Comparison of ENCODE assay signal across 13 cellular contexts in the genomic region with DNA sequence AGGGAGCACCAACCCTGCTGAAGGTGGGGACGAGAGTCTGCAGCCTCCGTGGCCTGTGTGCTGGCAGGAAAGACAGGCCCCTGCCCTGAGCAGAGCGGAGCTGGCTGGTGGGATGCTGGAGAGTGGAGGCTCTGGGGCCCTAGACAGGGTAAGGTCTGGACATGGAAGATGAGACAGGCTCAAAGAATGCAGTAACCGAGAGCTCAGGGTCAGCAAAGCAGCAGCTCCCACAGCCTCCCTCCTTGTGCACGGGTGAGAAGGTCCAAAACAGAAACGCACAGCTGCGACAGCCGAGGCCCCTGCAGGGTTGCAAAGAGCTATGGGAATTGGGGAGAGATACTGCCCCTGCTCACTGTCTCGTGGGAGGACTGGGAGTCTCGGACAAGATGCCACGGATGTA.
DNase-seq lines count a peak whose midpoint lies in the region; ATAC-seq and TF ChIP-seq lines count a peak whose summit lies in the region.
"Had no signal": no experiment of that assay in that cellular context is flagged by ENCODE, and none has a peak within 500 bp of the region (broad histone marks: within the 10 kb centered on the region; RNA-seq: fewer than 3 reads in every experiment).

No MANE protein-coding gene starts in this region.

- H3K36me3 ChIP-seq in BLaER1 treated with 17β-estradiol and CSF1 and Interleukin-3, amounts not matched to agents 10 nM and 100 nM = peaks cover 0 to 49% (median 14%) of the 10 kb centered on the region in 11 experiments; a peak in 13 of 22 replicates
- H3K36me3 ChIP-seq: prostate gland had no signal

- no peak for DNase-seq in RWPE1 (ENCODE audit: low spot score)
- peak; percentile 80 to 87 for DNase-seq in foreskin fibroblast
- peak; percentile 69 for DNase-seq in renal cortical epithelial cell (ENCODE audit: low read depth)
- no peak for DNase-seq in left colon
- no peak for DNase-seq in medulla oblongata (ENCODE audit: extremely low spot score)
- no peak for DNase-seq in SKM-1 (lab: John Stamatoyannopoulos, UW; ENCODE audit: unreplicated experiment)
- DNase-seq: activated CD4-positive, CD25-positive, alpha-beta regulatory T cell; activated effector memory CD4-positive, alpha-beta T cell treated with anti-CD3 and anti-CD28 coated beads, Interleukin-2, amount 50 U/mL, for 16 hours; effector CD4-positive, alpha-beta T cell; NCI-H2081 treated with DMSO at 0.1 percent for 48 hours had no signal

- POLR2A ChIA-PET in RWPE1 (lab: Yijun Ruan, JAX; ENCODE audit: low non-redundant PET) = no interaction called here

- CTCF ChIA-PET in RWPE1 (lab: Yijun Ruan, JAX) = interaction anchor here (0.6 kb wide), 1 partner anchor 156 kb away, joined by 3 read pairs; no protein-coding TSS in a partner anchor

- peak overlapping the region; percentile 80 to 89 (median 86) for H3K4me2 ChIP-seq in BLaER1 treated with 17β-estradiol and CSF1 and Interleukin-3, amounts not matched to agents 10 nM and 100 nM

- H3K4me1 ChIP-seq in BLaER1 treated with 17β-estradiol and CSF1 and Interleukin-3, amounts not matched to agents 10 nM and 100 nM = peaks cover 74 to 100% (median 88%) of the 10 kb centered on the region in 10 experiments
- H3K4me1 ChIP-seq: prostate gland had no signal

- intact Hi-C loops in left colon (cut with DNase I, micrococcal nuclease) = no loop called here

- no peak for TF ChIP-seq CTCF in RWPE1 (conservative IDR thresholded peaks at IDR 0.05; ENCODE audit: low read depth)
- no peak for TF ChIP-seq CTCF in foreskin fibroblast (IDR thresholded peaks at IDR 0.05; ENCODE audit: low read depth, low read length)

- no peak overlapping the region for H3K4me3 ChIP-seq in BLaER1 treated with 17β-estradiol and CSF1 and Interleukin-3, amounts not matched to agents 10 nM and 100 nM
- H3K4me3 ChIP-seq in foreskin fibroblast (ENCODE audit: low read depth in 1 of 2, low read length in 2 of 2) = no peak overlapping the region
- H3K4me3 ChIP-seq: prostate gland had no signal

- no peaks in the 10 kb centered on the region for H3K27me3 ChIP-seq in BLaER1 treated with 17β-estradiol and CSF1 and Interleukin-3, amounts not matched to agents 10 nM and 100 nM

- H3K9me3 ChIP-seq in BLaER1 treated with 17β-estradiol and CSF1 and Interleukin-3, amounts not matched to agents 10 nM and 100 nM (replicated peaks in 1 of 11) = no peaks in the 10 kb centered on the region
- H3K9me3 ChIP-seq: prostate gland had no signal

- H3K27ac ChIP-seq in BLaER1 treated with 17β-estradiol and CSF1 and Interleukin-3, amounts not matched to agents 10 nM and 100 nM = peak overlapping the region; percentile 22 to 98 (median 57); a peak in 17 of 22 replicates
- H3K27ac ChIP-seq in RWPE1 = peak overlapping the region; percentile 30
- H3K27ac ChIP-seq: prostate gland had no signal

- H3K9ac ChIP-seq in BLaER1 treated with 17β-estradiol and CSF1 and Interleukin-3, amounts not matched to agents 10 nM and 100 nM = peak overlapping the region in 10 of 11 experiments; percentile 20 to 89 (median 56); a peak in 16 of 22 replicates

- ATAC-seq in HG03139 (IDR thresholded peaks at IDR 0.05; ENCODE audit: unreplicated experiment) (no peak), left colon (no peak)

- H4K20me1 ChIP-seq in BLaER1 treated with 17β-estradiol and CSF1 and Interleukin-3, amounts not matched to agents 10 nM and 100 nM = peaks cover 0 to 13% (median 8%) of the 10 kb centered on the region in 11 experiments; a peak in 10 of 22 replicates

Comparison
In these comparisons a context has a peak if more than half of its experiments do, and no peak if none do; other contexts are left out.
1. DNase-seq: peak in foreskin fibroblast (2 of 2) and renal cortical epithelial cell (single experiment); none in RWPE1 (single experiment), left colon (0 of 2), medulla oblongata (single experiment) and SKM-1 (single experiment).